In genomic region chr1:230863449-230863848, GRCh38 we compare ENCODE assay signal across 9 cellular contexts. TPM values are rescaled to one million over a fixed set of nuclear protein-coding genes. Genes with fewer than 3 reads are reported as not detected.
A peak's percentile ranks its signal among the peaks of the same experiment; 100 is the strongest.
DNase-seq lines count a peak whose midpoint lies in the region; ATAC-seq and TF ChIP-seq lines count a peak whose summit lies in the region.
"Had no signal": no experiment of that assay in that cellular context is flagged by ENCODE, and none has a peak within 500 bp of the region (broad histone marks: within the 10 kb centered on the region; RNA-seq: fewer than 3 reads in every experiment).

No MANE protein-coding gene starts in this region.

- H3K27ac Mint-ChIP-seq in CD4-positive, alpha-beta T cell, result no peak overlapping the region

- peaks cover 61% of the 10 kb centered on the region for H4K20me1 ChIP-seq in osteoblast (ENCODE audit: insufficient read depth, low read length)

- peak overlapping the region; percentile 95 for H3K4me2 ChIP-seq in osteoblast (ENCODE audit: insufficient read depth, low read length)

- H3K27ac ChIP-seq in CD4-positive, alpha-beta T cell (ENCODE audit: low read depth, low read length), result no peak overlapping the region
- H3K27ac ChIP-seq in esophagus squamous epithelium, result peak overlapping the region in 3 of 4 donors; percentile 19 to 38 (median 32)
- H3K27ac ChIP-seq in osteoblast (ENCODE audit: low read depth, low read length), result peak overlapping the region; percentile 17

- no peaks in the 10 kb centered on the region for H3K36me3 Mint-ChIP-seq in CD4-positive, alpha-beta T cell (ENCODE audit: low read depth)

- no peak for TF ChIP-seq CTCF in CD4-positive, alpha-beta T cell (IDR thresholded peaks at IDR 0.05)
- TF ChIP-seq CTCF in esophagus squamous epithelium (IDR thresholded peaks at IDR 0.05), result no peak
- TF ChIP-seq CTCF in osteoblast (IDR thresholded peaks at IDR 0.05; ENCODE audit: extremely low read depth, low read depth, low read length), result no peak

- H3K4me3 ChIP-seq in esophagus squamous epithelium (no peak overlapping the region), osteoblast (ENCODE audit: insufficient read depth, low read length) (no peak overlapping the region)

- peaks cover 27% of the 10 kb centered on the region for H3K4me1 Mint-ChIP-seq in CD4-positive, alpha-beta T cell (ENCODE audit: low read depth)

- CTCF ChIA-PET in CD4-positive, alpha-beta T cell (lab: Charles Lee), result no interaction called here

- peaks cover 98% of the 10 kb centered on the region for H3K79me2 ChIP-seq in osteoblast (ENCODE audit: insufficient read depth, low read length)

- H3K4me1 ChIP-seq in esophagus squamous epithelium (peaks cover 0 to 82% (median 29%) of the 10 kb centered on the region in 3 donors), osteoblast (ENCODE audit: insufficient read depth, low read length) (peaks cover 61% of the 10 kb centered on the region)

- H3K27me3 Mint-ChIP-seq in CD4-positive, alpha-beta T cell, result no peaks in the 10 kb centered on the region

- no peak for TF ChIP-seq POLR2A in esophagus squamous epithelium (IDR thresholded peaks at IDR 0.05)

- WGBS in esophagus squamous epithelium, 2 donors, result 23 to 63% methylated on average over 4 to 5 of the region's 6 CpGs

- H3K4me3 Mint-ChIP-seq in CD4-positive, alpha-beta T cell, result peak overlapping the region; percentile 6

- intact Hi-C loops in CD4-positive, alpha-beta T cell (cut with DNase I, micrococcal nuclease), result loop anchor here in 1 of 2 experiments (10.0 kb wide), 1 partner anchor 561 kb away; the partner anchor contains the start of gene EGLN1
- intact Hi-C loops in esophagus squamous epithelium (cut with DNase I), result no loop called here

- ATAC-seq in CD4-positive, alpha-beta T cell (ENCODE audit: poor library complexity), result no peak
- ATAC-seq in HG02610 (IDR thresholded peaks at IDR 0.05; ENCODE audit: unreplicated experiment) (no peak), GM18870 (IDR thresholded peaks at IDR 0.05; ENCODE audit: unreplicated experiment) (no peak), HG02798 (IDR thresholded peaks at IDR 0.05; ENCODE audit: poor library complexity, unreplicated experiment) (no peak)

- H3K9me3 ChIP-seq in CD4-positive, alpha-beta T cell (ENCODE audit: control insufficient read depth, low read length), result no peaks in the 10 kb centered on the region
- H3K9me3 ChIP-seq in esophagus squamous epithelium, result no peaks in the 10 kb centered on the region
- no peaks in the 10 kb centered on the region for H3K9me3 ChIP-seq in osteoblast (ENCODE audit: low read depth, low read length)

- H3K9me3 Mint-ChIP-seq in CD4-positive, alpha-beta T cell, result no peaks in the 10 kb centered on the region

- no peak for DNase-seq in CD4-positive, alpha-beta T cell
- peak; percentile 68 for DNase-seq in MV-4-11 (lab: John Stamatoyannopoulos, UW)
- DNase-seq in esophagus squamous epithelium (lab: John Stamatoyannopoulos, UW), result no peak
- no peak for DNase-seq in osteoblast (ENCODE audit: insufficient read length, low spot score, missing footprints)
- no peak for DNase-seq in NCI-H1092 treated with DMSO at 0.1 percent for 48 hours (lab: John Stamatoyannopoulos, UW)
- DNase-seq: DND-41 had no signal

- POLR2A ChIA-PET in CD4-positive, alpha-beta T cell (lab: Charles Lee), result no interaction called here

- no peak overlapping the region for H2AFZ ChIP-seq in osteoblast (ENCODE audit: low read length)

- H3K36me3 ChIP-seq in esophagus squamous epithelium (no peaks in the 10 kb centered on the region), osteoblast (ENCODE audit: insufficient read depth, low read length) (peaks cover 41% of the 10 kb centered on the region)

- H3K27me3 ChIP-seq in CD4-positive, alpha-beta T cell (ENCODE audit: control insufficient read depth, insufficient read depth, low read length), result peaks cover 7% of the 10 kb centered on the region
- no peaks in the 10 kb centered on the region for H3K27me3 ChIP-seq in esophagus squamous epithelium
- no peaks in the 10 kb centered on the region for H3K27me3 ChIP-seq in osteoblast (ENCODE audit: insufficient read depth, low read length)

RNA-seq across cellular contexts. Expression of gene C1orf198, which starts 4.9 kb away (rescaled TPM):
- total RNA-seq in CD4-positive, alpha-beta T cell, result 1 to 10 TPM; 2.2 TPM
- 10 to 100 TPM; 18.5 to 28.8 (median 21.6) TPM for total RNA-seq in esophagus squamous epithelium
- total RNA-seq in osteoblast, result 251 and 352 TPM in 2 replicates
